In genomic region chr2:28681216-28681981, GRCh38 we compare ENCODE assay signal across 8 cellular contexts.
DNase-seq lines count a peak whose midpoint lies in the region; ATAC-seq and TF ChIP-seq lines count a peak whose summit lies in the region.

No MANE protein-coding gene starts in this region.

- peak overlapping the region; percentile 12 for H3K27ac ChIP-seq in caudate nucleus (ENCODE audit: low read depth, low read length)
- peak overlapping the region in 16 of 21 experiments; percentile 9 to 83 (median 64) for H3K27ac ChIP-seq in skin epidermis

- POLR2A ChIA-PET in activated B cell treated with CpG ODN at 0.5 μM for 24 hours (lab: Charles Lee), result interaction anchor here (0.5 to 0.6 kb wide), 3 partner anchors 70 to 213 kb away, joined by 3 to 5 read pairs (median 3); partner anchors contain the start of gene WDR43

- H3K36me3 Mint-ChIP-seq in activated B cell treated with CpG ODN at 0.5 μM for 24 hours (ENCODE audit: low read depth), result no peaks in the 10 kb centered on the region

- ATAC-seq in GM19025 (IDR thresholded peaks at IDR 0.05; ENCODE audit: low read depth, unreplicated experiment) (peak; percentile 95), HG03066 (IDR thresholded peaks at IDR 0.05; ENCODE audit: low read depth, unreplicated experiment) (peak; percentile 90), activated B cell treated with CpG ODN at 0.5 μM for 24 hours (ENCODE audit: low read depth) (peak; percentile 95)

- no peaks in the 10 kb centered on the region for H3K27me3 Mint-ChIP-seq in activated B cell treated with CpG ODN at 0.5 μM for 24 hours

- DNase-seq in activated B cell treated with CpG ODN at 0.5 μM for 24 hours (peak; percentile 25), caudate nucleus (lab: John Stamatoyannopoulos, UW) (peak in 2 of 61 donors; percentile 13 to 44), occipital lobe (lab: John Stamatoyannopoulos, UW) (no peak), OCI-M2 (lab: John Stamatoyannopoulos, UW; ENCODE audit: unreplicated experiment) (no peak), HuH-7.5 (ENCODE audit: low spot score) (no peak)

- intact Hi-C loops in activated B cell treated with CpG ODN at 0.5 μM for 24 hours (cut with micrococcal nuclease), result loop anchor here (1.0 to 5.0 kb wide), 2 partner anchors 70 to 89 kb away; partner anchors contain the start of gene PPP1CB

- H3K27ac Mint-ChIP-seq in activated B cell treated with CpG ODN at 0.5 μM for 24 hours, result peak overlapping the region; percentile 5

- H3K4me3 Mint-ChIP-seq in activated B cell treated with CpG ODN at 0.5 μM for 24 hours, result no peak overlapping the region

- TF ChIP-seq CTCF in activated B cell treated with CpG ODN at 0.5 μM for 24 hours (IDR thresholded peaks at IDR 0.05), result no peak

- H3K4me1 Mint-ChIP-seq in activated B cell treated with CpG ODN at 0.5 μM for 24 hours, result peaks cover 14% of the 10 kb centered on the region

- CTCF ChIA-PET in activated B cell treated with CpG ODN at 0.5 μM for 24 hours (lab: Charles Lee), result interaction anchor here (1.3 kb wide), 1 partner anchor 87 kb away, joined by 4 read pairs; no protein-coding TSS in a partner anchor

- no peaks in the 10 kb centered on the region for H3K9me3 Mint-ChIP-seq in activated B cell treated with CpG ODN at 0.5 μM for 24 hours

- H3K4me3 ChIP-seq in skin epidermis, result no peak overlapping the region
